Comparison of ENCODE assay signal across 16 cellular contexts in the genomic region with DNA sequence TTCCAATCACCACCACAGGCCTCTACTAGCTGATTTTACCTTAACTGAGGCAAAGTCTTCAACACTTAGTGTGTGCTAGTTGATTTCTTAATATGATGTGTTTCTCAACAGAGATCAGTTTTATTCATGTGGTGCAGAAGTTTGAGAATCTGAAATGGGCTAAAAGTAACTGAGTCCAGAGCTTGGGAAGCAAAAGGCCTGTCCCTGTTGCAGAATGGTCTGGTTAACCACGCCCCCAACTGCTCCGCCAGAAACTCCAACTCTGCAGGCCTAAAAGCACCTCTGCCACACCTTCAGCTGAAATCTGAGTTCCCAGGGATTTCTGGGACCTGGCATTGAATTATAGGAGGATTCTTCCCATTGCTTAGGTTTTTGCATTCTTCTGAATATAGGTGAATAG. TPM values are rescaled to one million over a fixed set of nuclear protein-coding genes. Genes with fewer than 3 reads are reported as not detected.
DNase-seq lines count a peak whose midpoint lies in the region; ATAC-seq and TF ChIP-seq lines count a peak whose summit lies in the region.
"Had no signal": no experiment of that assay in that cellular context is flagged by ENCODE, and none has a peak within 500 bp of the region (broad histone marks: within the 10 kb centered on the region; RNA-seq: fewer than 3 reads in every experiment).

No MANE protein-coding gene starts in this region.

- no peak for DNase-seq in RWPE1 (ENCODE audit: low spot score)
- no peak for DNase-seq in left lung
- peak; percentile 15 for DNase-seq in posterior vena cava (ENCODE audit: low spot score)
- no peak for DNase-seq in hepatocyte (ENCODE audit: low spot score)
- no peak for DNase-seq in activated T-cell treated with anti-CD3 and anti-CD28 coated beads, Interleukin-2, amount 50 U/mL, for 4 hours
- no peak for DNase-seq in NCI-H345 treated with DMSO at 0.1 percent for 48 hours (lab: John Stamatoyannopoulos, UW; ENCODE audit: unreplicated experiment)
- DNase-seq: ACHN; CD4-positive, alpha-beta T cell; DMS153; DMS79; IMR-90 had no signal

- H3K4me3 Mint-ChIP-seq in activated T-cell treated with anti-CD3 and anti-CD28 coated beads, Interleukin-2, amount 50 U/mL, for 4 hours: no peak overlapping the region
- H3K4me3 Mint-ChIP-seq: CD4-positive, alpha-beta T cell had no signal

- peaks cover 8% of the 10 kb centered on the region for H3K27me3 Mint-ChIP-seq in activated T-cell treated with anti-CD3 and anti-CD28 coated beads, Interleukin-2, amount 50 U/mL, for 4 hours (ENCODE audit: low read depth)
- H3K27me3 Mint-ChIP-seq: CD4-positive, alpha-beta T cell had no signal

- no peaks in the 10 kb centered on the region for H3K9me3 Mint-ChIP-seq in activated T-cell treated with anti-CD3 and anti-CD28 coated beads, Interleukin-2, amount 50 U/mL, for 4 hours
- H3K9me3 Mint-ChIP-seq: CD4-positive, alpha-beta T cell had no signal

- POLR2A ChIA-PET in RWPE1 (lab: Yijun Ruan, JAX; ENCODE audit: low non-redundant PET): no interaction called here

- H3K9me3 ChIP-seq in left lung: no peaks in the 10 kb centered on the region
- H3K9me3 ChIP-seq in hepatocyte (ENCODE audit: low read depth): no peaks in the 10 kb centered on the region
- H3K9me3 ChIP-seq: HAP-1 had no signal

- CTCF ChIA-PET in RWPE1 (lab: Yijun Ruan, JAX): no interaction called here

- TF ChIP-seq CTCF in RWPE1 (conservative IDR thresholded peaks at IDR 0.05; ENCODE audit: low read depth) (no peak), left lung (IDR thresholded peaks at IDR 0.05) (no peak), hepatocyte (IDR thresholded peaks at IDR 0.05; ENCODE audit: poor library complexity) (no peak)

- H3K36me3 ChIP-seq in left lung (no peaks in the 10 kb centered on the region), hepatocyte (replicated peaks; ENCODE audit: insufficient read depth, low read depth) (no peaks in the 10 kb centered on the region)
- H3K36me3 ChIP-seq: HAP-1 had no signal

- H4K20me1 ChIP-seq in hepatocyte (ENCODE audit: insufficient read depth, poor library complexity, severe bottlenecking): no peaks in the 10 kb centered on the region

- peak overlapping the region; percentile 30 for H3K27ac ChIP-seq in RWPE1
- H3K27ac ChIP-seq in left lung: no peak overlapping the region
- H3K27ac ChIP-seq in hepatocyte: no peak overlapping the region
- H3K27ac ChIP-seq: C4-2B had no signal

- H3K4me1 Mint-ChIP-seq in activated T-cell treated with anti-CD3 and anti-CD28 coated beads, Interleukin-2, amount 50 U/mL, for 4 hours (ENCODE audit: low read depth): no peaks in the 10 kb centered on the region

- ATAC-seq in left lung (peak; percentile 49), HG03095 (IDR thresholded peaks at IDR 0.05; ENCODE audit: unreplicated experiment) (no peak)
- ATAC-seq in activated T-cell treated with anti-CD3 and anti-CD28 coated beads, Interleukin-2, amount 50 U/mL, for 4 hours: no peak
- ATAC-seq: GM12878, K562 had no signal

- intact Hi-C loops in left lung (cut with DNase I): no loop called here
- intact Hi-C loops in posterior vena cava (cut with DNase I): no loop called here

- no peaks in the 10 kb centered on the region for H3K79me2 ChIP-seq in hepatocyte

- H3K4me1 ChIP-seq in left lung (no peaks in the 10 kb centered on the region), hepatocyte (ENCODE audit: insufficient read depth) (peaks cover 17% of the 10 kb centered on the region)
- H3K4me1 ChIP-seq: HAP-1 had no signal

- H3K27me3 ChIP-seq in left lung: peaks cover 0 to 26% of the 10 kb centered on the region in 2 donors
- H3K27me3 ChIP-seq in hepatocyte: no peaks in the 10 kb centered on the region

- H3K4me3 ChIP-seq in left lung: no peak overlapping the region
- H3K4me3 ChIP-seq in hepatocyte: no peak overlapping the region
- H3K4me3 ChIP-seq: GM12878, HAP-1, K562 had no signal

- no peaks in the 10 kb centered on the region for H3K36me3 Mint-ChIP-seq in activated T-cell treated with anti-CD3 and anti-CD28 coated beads, Interleukin-2, amount 50 U/mL, for 4 hours (ENCODE audit: insufficient read depth)

- H3K9me2 ChIP-seq in hepatocyte (replicated peaks; ENCODE audit: insufficient read depth): no peaks in the 10 kb centered on the region

- no peak overlapping the region for H2AFZ ChIP-seq in hepatocyte

- WGBS in hepatocyte (ENCODE audit: low lambda C conversion rate, missing lambda C conversion rate): 76% methylated on average over 2 of the region's 2 CpGs

- no peak overlapping the region for H3K4me2 ChIP-seq in hepatocyte

RNA-seq across cellular contexts. Expression of a gene that starts 44.9 kb away (rescaled TPM):
- 10 to 100 TPM in 1 of 2 donors, 1 to 10 TPM in 1; 8.9 to 12.8 TPM for total RNA-seq in left lung
- total RNA-seq in posterior vena cava: 10 to 100 TPM; 18.6 to 23.0 TPM
- 19.7 and 21.1 TPM in 2 replicates for total RNA-seq in hepatocyte
- polyA plus RNA-seq in hepatocyte: 11.3 and 13.5 TPM in 2 replicates
- total RNA-seq in activated T-cell treated with anti-CD3 and anti-CD28 coated beads, Interleukin-2, amount 50 U/mL, for 4 hours: not detected
- total RNA-seq: CD4-positive, alpha-beta T cell; GM12878; K562 had no signal
- polyA plus RNA-seq: GM12878, K562 had no signal

Comparison
In these comparisons a context has a peak if more than half of its experiments do, and no peak if none do; other contexts are left out.
1. RNA of a gene that starts 44.9 kb away (total RNA-seq): 18.6 to 23.0 TPM in posterior vena cava, 19.7 to 21.1 TPM in hepatocyte and 8.9 to 12.8 TPM in left lung; not detected in activated T-cell treated with anti-CD3 and anti-CD28 coated beads, Interleukin-2, amount 50 U/mL, for 4 hours; every median in the first group is over 4 times any median in the second.